In genomic region chr10:69073731-69074130, GRCh38 we compare ENCODE assay signal across 23 cellular contexts.
"Had no signal": no experiment of that assay in that cellular context is flagged by ENCODE, and none has a peak within 500 bp of the region (broad histone marks: within the 10 kb centered on the region; RNA-seq: fewer than 3 reads in every experiment).

No MANE protein-coding gene starts in this region.

- H3K36me3 ChIP-seq: brain microvascular endothelial cell, lower lobe of right lung, transverse colon, uterus had no signal

- H3K9me3 Mint-ChIP-seq: activated naive CD4-positive, alpha-beta T cell treated with anti-CD3 and anti-CD28 coated beads, Interleukin-2, amount 50 U/mL, for 72 hours; nephron progenitor cell; stimulated activated naive B cell treated with anti-CD40 and anti-IgM and Interleukin-4, amounts not matched to agents 10 μg/mL and 1 μg/mL and 100 μg/mL, for 72 hours had no signal

- H3K27me3 Mint-ChIP-seq: stimulated activated naive B cell treated with anti-CD40 and anti-IgM and Interleukin-4, amounts not matched to agents 10 μg/mL and 1 μg/mL and 100 μg/mL, for 72 hours had no signal

- H3K4me1 Mint-ChIP-seq: nephron progenitor cell had no signal

- H3K27ac ChIP-seq: brain microvascular endothelial cell, foreskin keratinocyte, lower lobe of right lung, transverse colon, uterus had no signal

- H3K4me3 ChIP-seq: lower lobe of right lung, mucosa of descending colon, transverse colon, uterus had no signal

- ATAC-seq: activated naive CD4-positive, alpha-beta T cell treated with anti-CD3 and anti-CD28 coated beads, Interleukin-2, amount 50 U/mL, for 72 hours; foreskin keratinocyte; mucosa of descending colon; sciatic nerve; stimulated activated naive B cell treated with anti-CD40 and anti-IgM and Interleukin-4, amounts not matched to agents 10 μg/mL and 1 μg/mL and 100 μg/mL, for 72 hours had no signal

- H3K27ac Mint-ChIP-seq: nephron progenitor cell had no signal

- DNase-seq: activated CD4-positive, alpha-beta T cell treated with anti-CD3 and anti-CD28 coated beads for 1 hour; activated T-cell treated with anti-CD3 and anti-CD28 coated beads, Interleukin-2, amount 50 U/mL, for 1 hour; aorta; brain microvascular endothelial cell; caudate nucleus; dermis blood vessel endothelial cell; effector CD8-positive, alpha-beta T cell; foreskin keratinocyte; kidney; lower lobe of right lung; mesendoderm; mucosa of descending colon; nephron progenitor cell; nucleus accumbens; small intestine; stimulated activated CD4-positive, alpha-beta T cell treated with anti-CD3 and anti-CD28 coated beads, Interleukin-2, amount 100 ng/mL, for 48 hours; stimulated activated CD8-positive, alpha-beta memory T cell treated with anti-CD3 and anti-CD28 coated beads, Interleukin-4, amount 100 ng/mL, for 48 hours; stimulated activated naive B cell treated with anti-CD40 and anti-IgM and Interleukin-4, amounts not matched to agents 10 μg/mL and 1 μg/mL and 100 μg/mL, for 72 hours; transverse colon; uterus had no signal

- FAIRE-seq: kidney, small intestine, TTC549 had no signal

- H3K27me3 ChIP-seq: brain microvascular endothelial cell, foreskin keratinocyte, transverse colon, uterus had no signal

- H3K4me1 ChIP-seq: foreskin keratinocyte, lower lobe of right lung, transverse colon, uterus had no signal

- H3K9me3 ChIP-seq: lower lobe of right lung, mucosa of descending colon, transverse colon, uterus had no signal

- H3K36me3 Mint-ChIP-seq: activated naive CD4-positive, alpha-beta T cell treated with anti-CD3 and anti-CD28 coated beads, Interleukin-2, amount 50 U/mL, for 72 hours; stimulated activated naive B cell treated with anti-CD40 and anti-IgM and Interleukin-4, amounts not matched to agents 10 μg/mL and 1 μg/mL and 100 μg/mL, for 72 hours had no signal

- H3K4me3 Mint-ChIP-seq: nephron progenitor cell; stimulated activated naive B cell treated with anti-CD40 and anti-IgM and Interleukin-4, amounts not matched to agents 10 μg/mL and 1 μg/mL and 100 μg/mL, for 72 hours had no signal
